In the genomic region with DNA sequence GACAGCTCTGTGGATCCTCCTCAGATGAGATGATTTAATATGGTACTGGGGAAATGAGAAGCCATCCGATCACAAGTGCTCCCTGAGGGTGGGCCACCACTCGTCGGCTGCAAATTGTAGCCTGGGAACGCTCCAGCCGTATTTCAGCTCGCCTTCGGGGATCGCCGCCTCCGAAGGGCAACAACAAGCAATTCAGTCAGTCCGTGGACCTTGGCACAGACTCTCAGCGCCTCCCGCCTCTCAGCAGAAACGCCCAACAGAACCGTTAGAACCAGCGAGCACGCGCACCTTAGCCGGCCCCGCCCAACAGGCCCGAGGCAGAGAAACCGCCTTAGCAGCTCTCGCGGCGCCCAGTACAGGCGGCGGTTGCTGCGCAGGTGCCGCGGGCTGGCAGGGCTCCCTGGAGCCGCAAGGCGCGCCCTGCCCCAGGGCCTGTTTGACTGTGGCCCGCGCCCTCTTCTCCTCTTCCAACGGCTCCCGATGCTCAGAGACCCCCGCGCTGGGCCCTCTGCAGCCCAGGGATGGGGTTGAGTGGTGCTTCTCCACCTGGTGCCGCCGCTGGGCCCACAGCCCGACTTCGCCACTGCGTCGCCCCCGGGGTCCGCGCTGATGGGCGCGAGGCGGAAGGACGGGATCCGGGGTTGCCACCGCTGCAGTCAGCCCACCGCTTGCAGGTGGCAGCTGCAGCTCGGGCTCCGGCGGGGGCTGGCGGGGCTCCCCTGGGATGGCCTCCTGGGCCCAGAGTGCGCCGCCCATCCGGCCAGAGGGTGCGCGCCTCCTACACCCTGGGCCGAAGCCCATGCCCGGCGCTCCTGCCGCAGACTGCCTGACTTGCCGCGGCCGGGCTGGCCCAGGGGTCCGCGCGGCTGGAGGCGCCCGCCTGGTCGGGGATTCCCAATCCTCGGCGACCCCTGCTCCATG, we compare ENCODE assay signal across 8 cellular contexts.
DNase-seq lines count a peak whose midpoint lies in the region; ATAC-seq and TF ChIP-seq lines count a peak whose summit lies in the region.
"Not testable (repeated sequence)": the region's sequence is repeated elsewhere in the genome, so short reads cannot be mapped to it uniquely, and the experiment has no call there.

No MANE protein-coding gene starts in this region.

- H3K27me3 Mint-ChIP-seq in IgD-negative memory B cell = peaks cover 11% of the 10 kb centered on the region
- H3K27me3 Mint-ChIP-seq in activated CD8-positive, alpha-beta T cell treated with anti-CD3 and anti-CD28 coated beads for 36 hours = peaks cover 30% of the 10 kb centered on the region
- H3K27me3 Mint-ChIP-seq in osteocyte (ENCODE audit: unreplicated experiment) = peaks cover 61% of the 10 kb centered on the region
- peaks cover 30 to 39% of the 10 kb centered on the region in 2 donors for H3K27me3 Mint-ChIP-seq in stimulated activated naive B cell treated with anti-CD40 and anti-IgM and Interleukin-4, amounts not matched to agents 10 μg/mL and 1 μg/mL and 100 μg/mL, for 72 hours

- not testable (repeated sequence) for TF ChIP-seq CTCF in activated CD8-positive, alpha-beta T cell treated with anti-CD3 and anti-CD28 coated beads for 36 hours (IDR thresholded peaks at IDR 0.05); osteocyte (IDR thresholded peaks at IDR 0.05)

- peaks cover 6 to 15% (median 8%) of the 10 kb centered on the region in 3 donors for H3K4me1 Mint-ChIP-seq in IgD-negative memory B cell
- not testable (repeated sequence) for H3K4me1 Mint-ChIP-seq in activated CD8-positive, alpha-beta T cell treated with anti-CD3 and anti-CD28 coated beads for 36 hours (ENCODE audit: low read depth); osteocyte (ENCODE audit: unreplicated experiment)
- peaks cover 10 to 19% of the 10 kb centered on the region in 2 donors for H3K4me1 Mint-ChIP-seq in stimulated activated naive B cell treated with anti-CD40 and anti-IgM and Interleukin-4, amounts not matched to agents 10 μg/mL and 1 μg/mL and 100 μg/mL, for 72 hours

- ATAC-seq in activated CD8-positive, alpha-beta T cell treated with anti-CD3 and anti-CD28 coated beads for 36 hours = peak; percentile 56
- ATAC-seq in stimulated activated naive B cell treated with anti-CD40 and anti-IgM and Interleukin-4, amounts not matched to agents 10 μg/mL and 1 μg/mL and 100 μg/mL, for 72 hours (replicated peaks) = peak; percentile 92 to 95

- peak overlapping the region; percentile 5 to 96 (median 81) for H3K27ac Mint-ChIP-seq in IgD-negative memory B cell
- not testable (repeated sequence) for H3K27ac Mint-ChIP-seq in activated CD8-positive, alpha-beta T cell treated with anti-CD3 and anti-CD28 coated beads for 36 hours; osteocyte (ENCODE audit: unreplicated experiment); stimulated activated naive B cell treated with anti-CD40 and anti-IgM and Interleukin-4, amounts not matched to agents 10 μg/mL and 1 μg/mL and 100 μg/mL, for 72 hours

- H3K4me3 Mint-ChIP-seq in IgD-negative memory B cell (peak overlapping the region; percentile 65 to 97 (median 88)), osteocyte (ENCODE audit: unreplicated experiment) (peak overlapping the region; percentile 66)
- H3K4me3 Mint-ChIP-seq in activated CD8-positive, alpha-beta T cell treated with anti-CD3 and anti-CD28 coated beads for 36 hours = peak overlapping the region; percentile 60
- H3K4me3 Mint-ChIP-seq in stimulated activated naive B cell treated with anti-CD40 and anti-IgM and Interleukin-4, amounts not matched to agents 10 μg/mL and 1 μg/mL and 100 μg/mL, for 72 hours = peak overlapping the region; percentile 79 to 83

- intact Hi-C loops in activated CD8-positive, alpha-beta T cell treated with anti-CD3 and anti-CD28 coated beads for 36 hours (cut with micrococcal nuclease) = not testable (repeated sequence)

- peak overlapping the region; percentile 37 for H3K4me3 ChIP-seq in iPS-11a (ENCODE audit: low read depth, low read length)

- POLR2A ChIA-PET in activated CD8-positive, alpha-beta T cell treated with anti-CD3 and anti-CD28 coated beads for 36 hours (lab: Charles Lee) = not testable (repeated sequence)

- not testable (repeated sequence) for H3K36me3 Mint-ChIP-seq in IgD-negative memory B cell; activated CD8-positive, alpha-beta T cell treated with anti-CD3 and anti-CD28 coated beads for 36 hours (ENCODE audit: low read depth); osteocyte (ENCODE audit: unreplicated experiment); stimulated activated naive B cell treated with anti-CD40 and anti-IgM and Interleukin-4, amounts not matched to agents 10 μg/mL and 1 μg/mL and 100 μg/mL, for 72 hours

- not testable (repeated sequence) for H3K27ac ChIP-seq in caudate nucleus (ENCODE audit: low read depth, low read length)

- not testable (repeated sequence) for H3K9me3 Mint-ChIP-seq in IgD-negative memory B cell; activated CD8-positive, alpha-beta T cell treated with anti-CD3 and anti-CD28 coated beads for 36 hours; osteocyte (ENCODE audit: unreplicated experiment); stimulated activated naive B cell treated with anti-CD40 and anti-IgM and Interleukin-4, amounts not matched to agents 10 μg/mL and 1 μg/mL and 100 μg/mL, for 72 hours

- DNase-seq in DMS 273 (lab: John Stamatoyannopoulos, UW; ENCODE audit: unreplicated experiment) (peak; percentile 88), NCI-H526 (lab: John Stamatoyannopoulos, UW) (peak; percentile 66 to 89), caudate nucleus (lab: John Stamatoyannopoulos, UW) (peak in 50 of 61 donors; percentile 12 to 86 (median 48))
- DNase-seq in activated CD8-positive, alpha-beta T cell treated with anti-CD3 and anti-CD28 coated beads for 36 hours = peak; percentile 41
- DNase-seq in osteocyte (ENCODE audit: extremely low spot score, unreplicated experiment) = not testable (repeated sequence)
- peak; percentile 40 for DNase-seq in stimulated activated naive B cell treated with anti-CD40 and anti-IgM and Interleukin-4, amounts not matched to agents 10 μg/mL and 1 μg/mL and 100 μg/mL, for 72 hours

- CTCF ChIA-PET in activated CD8-positive, alpha-beta T cell treated with anti-CD3 and anti-CD28 coated beads for 36 hours (lab: Charles Lee) = interaction anchor here (1.5 to 1.9 kb wide), 2 partner anchors 19 to 23 kb away, joined by 4 read pairs; no protein-coding TSS in a partner anchor
